In the genomic region with DNA sequence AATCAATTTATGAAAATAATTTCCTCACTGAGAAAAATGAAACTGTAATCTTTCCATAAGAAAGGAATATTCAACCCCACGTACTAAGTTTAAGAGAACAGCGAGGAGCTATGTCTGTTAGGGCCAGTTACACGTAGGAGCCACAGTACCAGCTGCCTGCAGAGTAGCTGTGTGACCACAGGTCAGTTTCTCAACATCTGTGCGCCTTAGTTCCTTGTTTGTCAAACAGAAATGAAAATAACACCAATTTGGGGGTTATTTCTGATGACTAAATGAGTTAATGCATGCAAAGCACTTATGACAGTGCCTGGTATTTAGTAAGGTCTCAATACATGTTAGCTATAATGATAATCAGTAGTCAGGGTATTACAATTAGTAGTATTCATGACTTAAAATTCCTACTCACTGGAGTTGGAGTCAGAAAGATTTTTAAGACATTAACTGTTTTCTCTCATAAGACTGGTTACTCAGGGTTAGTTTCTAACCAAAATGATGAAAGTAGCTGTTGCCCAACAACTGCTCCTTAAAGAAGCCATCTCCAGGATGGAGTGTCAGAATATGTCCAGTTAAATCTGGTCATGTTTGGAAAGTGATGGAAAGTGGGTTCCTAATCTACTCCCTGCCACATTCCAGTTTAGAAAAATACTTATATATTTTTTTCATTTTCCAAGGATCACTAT, we compare ENCODE assay signal across 10 cellular contexts.
DNase-seq lines count a peak whose midpoint lies in the region; ATAC-seq and TF ChIP-seq lines count a peak whose summit lies in the region.
"Had no signal": no experiment of that assay in that cellular context is flagged by ENCODE, and none has a peak within 500 bp of the region (broad histone marks: within the 10 kb centered on the region; RNA-seq: fewer than 3 reads in every experiment).

No MANE protein-coding gene starts in this region.

- H3K4me1 ChIP-seq in transverse colon = peaks cover 21 to 32% (median 27%) of the 10 kb centered on the region in 4 donors

- no peaks in the 10 kb centered on the region for H3K27me3 ChIP-seq in transverse colon

- no peak for TF ChIP-seq POLR2A in transverse colon (IDR thresholded peaks at IDR 0.05)

- DNase-seq in NK-92 treated with Interleukin-12 subunit alpha and Interleukin-12 subunit beta, amount 100 ng/mL, for 24 hours (lab: John Stamatoyannopoulos, UW) = peak; percentile 62
- DNase-seq in NK-92 (lab: John Stamatoyannopoulos, UW; ENCODE audit: unreplicated experiment) (no peak), SIG-M5 treated with dmso at 0.1 percent for 504 hours (lab: John Stamatoyannopoulos, UW; ENCODE audit: unreplicated experiment) (peak; percentile 88), transverse colon (peak; percentile 28), NCI-H1694 treated with DMSO at 0.1 percent for 48 hours (lab: John Stamatoyannopoulos, UW) (no peak)
- DNase-seq in activated CD8-positive, alpha-beta memory T cell treated with anti-CD3 and anti-CD28 coated beads for 24 hours = no peak
- DNase-seq: 8988T, Right ventricle myocardium superior had no signal

- 45 to 92% methylated on average over 4 of the region's 4 CpGs for WGBS in transverse colon (ENCODE audit: low coverage in 1 of 2), 2 donors

- H3K27ac ChIP-seq in transverse colon = peak overlapping the region in 3 of 4 donors; percentile 84 to 87 (median 86)

- intact Hi-C loops in transverse colon (cut with DNase I; ENCODE audit: low total_unique reads) = no loop called here

- H3K9me3 ChIP-seq in transverse colon = no peaks in the 10 kb centered on the region

- TF ChIP-seq EP300 in transverse colon (IDR thresholded peaks at IDR 0.05; ENCODE audit: low read depth) = no peak

- ATAC-seq in HG03025 (IDR thresholded peaks at IDR 0.05; ENCODE audit: low FRiP score, unreplicated experiment) (peak; percentile 85), esophagus mucosa (no peak)

- in situ Hi-C loops in transverse colon (cut with MboI; ENCODE audit: low pct_ligation_motif_present in 1 of 4, low pct_unique_long_range_greater_than_20kb in 1 of 4, low sequenced_read_pairs in 3 of 4) = loop anchor here in 3 of 4 donors (5.0 to 10.0 kb wide), 3 partner anchors 50 to 250 kb away; a partner anchor contains a TSS

- H3K36me3 ChIP-seq in transverse colon = no peaks in the 10 kb centered on the region

- no peak overlapping the region for H3K4me3 ChIP-seq in transverse colon

- no peak for TF ChIP-seq CTCF in transverse colon (IDR thresholded peaks at IDR 0.05)

Comparison
In these comparisons a context has a peak if more than half of its experiments do, and no peak if none do; other contexts are left out.
1. DNase-seq: peak in NK-92 treated with Interleukin-12 subunit alpha and Interleukin-12 subunit beta, amount 100 ng/mL, for 24 hours (single experiment), SIG-M5 treated with dmso at 0.1 percent for 504 hours (single experiment) and transverse colon (single experiment); none in NK-92 (single experiment), activated CD8-positive, alpha-beta memory T cell treated with anti-CD3 and anti-CD28 coated beads for 24 hours (single experiment) and NCI-H1694 treated with DMSO at 0.1 percent for 48 hours (single experiment).